ENCODE assay signal across 10 cellular contexts in genomic region chr7:2062648-2063047, GRCh38.
"Had no signal": no experiment of that assay in that cellular context is flagged by ENCODE, and none has a peak within 500 bp of the region (broad histone marks: within the 10 kb centered on the region; RNA-seq: fewer than 3 reads in every experiment).

No MANE protein-coding gene starts in this region.

- H3K9me3 ChIP-seq: ascending aorta, suprapubic skin had no signal

- H3K4me1 ChIP-seq: ascending aorta had no signal

- H3K27me3 ChIP-seq: ascending aorta, suprapubic skin, upper lobe of left lung had no signal

- DNase-seq: activated CD4-positive, CD25-positive, alpha-beta regulatory T cell treated with anti-CD3 and anti-CD28 coated beads, Interleukin-2, amount 50 U/mL, for 72 hours; activated naive CD4-positive, alpha-beta T cell; activated T-cell treated with anti-CD3 and anti-CD28 coated beads for 4 hours; stimulated activated CD4-positive, alpha-beta T cell treated with anti-CD3 and anti-CD28 coated beads, Interleukin-15, amount 100 ng/mL, for 24 hours; stimulated activated CD4-positive, alpha-beta T cell treated with anti-CD3 and anti-CD28 coated beads, Interleukin-4, amount 100 ng/mL, for 24 hours; stimulated activated naive CD4-positive, alpha-beta T cell treated with Interleukin-2 at 50 U/mL for 16 hours; T-helper 9 cell; upper lobe of left lung had no signal

- H3K27ac ChIP-seq: ascending aorta, suprapubic skin, upper lobe of left lung had no signal

- H3K4me3 ChIP-seq: ascending aorta, suprapubic skin, upper lobe of left lung had no signal
